Comparison of ENCODE assay signal across 17 cellular contexts in genomic region chr12:10128687-10129086, GRCh38. TPM values are rescaled to one million over a fixed set of nuclear protein-coding genes. Genes with fewer than 3 reads are reported as not detected.
DNase-seq lines count a peak whose midpoint lies in the region; ATAC-seq and TF ChIP-seq lines count a peak whose summit lies in the region.
"Had no signal": no experiment of that assay in that cellular context is flagged by ENCODE, and none has a peak within 500 bp of the region (broad histone marks: within the 10 kb centered on the region; RNA-seq: fewer than 3 reads in every experiment).

No MANE protein-coding gene starts in this region.

- peak in 1 of 2 donors; percentile 33 for TF ChIP-seq POLR2A in gastroesophageal sphincter (IDR thresholded peaks at IDR 0.05)

- H3K27me3 ChIP-seq in GM23248 (replicated peaks; ENCODE audit: insufficient read depth) (no peaks in the 10 kb centered on the region), gastroesophageal sphincter (no peaks in the 10 kb centered on the region), trophoblast cell (ENCODE audit: insufficient read depth, low read length) (no peaks in the 10 kb centered on the region)

- H3K4me3 ChIP-seq in GM23248 (no peak overlapping the region), gastroesophageal sphincter (no peak overlapping the region), trophoblast cell (ENCODE audit: low read depth, low read length) (no peak overlapping the region)

- no peak overlapping the region for H2BK120ac ChIP-seq in trophoblast cell (ENCODE audit: insufficient read depth, low read length, poor library complexity)

- H3K4me1 ChIP-seq in GM23248 (ENCODE audit: insufficient read depth): no peaks in the 10 kb centered on the region
- no peaks in the 10 kb centered on the region for H3K4me1 ChIP-seq in gastroesophageal sphincter
- no peaks in the 10 kb centered on the region for H3K4me1 ChIP-seq in trophoblast cell (ENCODE audit: control insufficient read depth in 1 of 2, insufficient read depth in 2 of 2, low read length in 2 of 2)

- no peak overlapping the region for H4K12ac ChIP-seq in trophoblast cell (ENCODE audit: low read depth, low read length)

- no peak overlapping the region for H3K18ac ChIP-seq in trophoblast cell (ENCODE audit: low read length)

- no peak overlapping the region for H3K4ac ChIP-seq in trophoblast cell (ENCODE audit: low read depth, low read length)

- no peaks in the 10 kb centered on the region for H3K79me2 ChIP-seq in GM23248 (ENCODE audit: insufficient read depth)
- no peaks in the 10 kb centered on the region for H3K79me2 ChIP-seq in trophoblast cell (ENCODE audit: control insufficient read depth, insufficient read depth, low read length, poor library complexity)

- in situ Hi-C loops in GM23248 (cut with MboI): loop anchor here (25.0 kb wide), 1 partner anchor 316 kb away; no protein-coding TSS in a partner anchor

- H3K4me2 ChIP-seq in GM23248 (ENCODE audit: unreplicated experiment) (no peak overlapping the region), trophoblast cell (ENCODE audit: low read length) (no peak overlapping the region)

- no peaks in the 10 kb centered on the region for H3F3A ChIP-seq in GM23248 (ENCODE audit: insufficient read depth)

- no peak overlapping the region for H4K8ac ChIP-seq in trophoblast cell (ENCODE audit: low read depth, low read length)

- H3K9ac ChIP-seq in GM23248: no peak overlapping the region
- H3K9ac ChIP-seq in trophoblast cell (ENCODE audit: low read length): no peak overlapping the region

- no peaks in the 10 kb centered on the region for H3K36me3 ChIP-seq in GM23248 (ENCODE audit: low read depth)
- no peaks in the 10 kb centered on the region for H3K36me3 ChIP-seq in gastroesophageal sphincter
- H3K36me3 ChIP-seq in trophoblast cell (ENCODE audit: control insufficient read depth in 1 of 2, insufficient read depth in 2 of 2, low read length in 2 of 2): peaks cover 0 to 2% of the 10 kb centered on the region in 2 experiments

- H3K9me3 ChIP-seq in GM23248 (ENCODE audit: low read depth) (no peaks in the 10 kb centered on the region), gastroesophageal sphincter (no peaks in the 10 kb centered on the region), trophoblast cell (ENCODE audit: insufficient read depth, low read depth, low read length) (no peaks in the 10 kb centered on the region)

- H3K79me1 ChIP-seq in trophoblast cell (ENCODE audit: low read length): no peaks in the 10 kb centered on the region

- TF ChIP-seq EP300 in gastroesophageal sphincter (IDR thresholded peaks at IDR 0.05): no peak

- no peak overlapping the region for H2BK12ac ChIP-seq in trophoblast cell (ENCODE audit: low read length)

- H3K14ac ChIP-seq in trophoblast cell (ENCODE audit: low read length): no peak overlapping the region

- ATAC-seq in gastroesophageal sphincter: peak; percentile 55
- ATAC-seq in HG02840 (IDR thresholded peaks at IDR 0.05; ENCODE audit: low FRiP score, unreplicated experiment): no peak
- ATAC-seq: SK-N-SH treated with all-trans-retinoic acid at 6 μM for 48 hours had no signal

- no peaks in the 10 kb centered on the region; the same call in 1 of the 2 replicates for H3K9me2 ChIP-seq in GM23248 (ENCODE audit: insufficient read depth)

- WGBS in GM23248 (ENCODE audit: low coverage in 1 of 2, low lambda C conversion rate in 2 of 2, missing lambda C conversion rate in 2 of 2), 2 experiments: 39 to 40% methylated on average over 5 of the region's 5 CpGs
- 64 to 67% methylated on average over 1 to 5 of the region's 5 CpGs for WGBS in gastroesophageal sphincter (ENCODE audit: low coverage in 1 of 2), 2 donors
- WGBS in trophoblast cell (ENCODE audit: extremely low coverage, insufficient coverage, insufficient read length): no CpG with 5 or more reads among the region's 5 CpGs

- H3K27ac ChIP-seq in GM23248: no peak overlapping the region
- no peak overlapping the region for H3K27ac ChIP-seq in gastroesophageal sphincter
- peak overlapping the region; percentile 17 for H3K27ac ChIP-seq in trophoblast cell (ENCODE audit: low read depth, low read length)

- H3K23ac ChIP-seq in trophoblast cell (ENCODE audit: low read length): no peak overlapping the region

- H2BK5ac ChIP-seq in trophoblast cell (ENCODE audit: low read depth, low read length, poor library complexity): no peak overlapping the region

- no peak overlapping the region for H2AK5ac ChIP-seq in trophoblast cell (ENCODE audit: low read length)

- H4K91ac ChIP-seq in trophoblast cell (ENCODE audit: low read depth, low read length): no peak overlapping the region

- H4K20me1 ChIP-seq in GM23248 (ENCODE audit: insufficient read depth): no peaks in the 10 kb centered on the region

- no peak for TF ChIP-seq CTCF in gastroesophageal sphincter (IDR thresholded peaks at IDR 0.05)

- H2AFZ ChIP-seq in GM23248 (no peak overlapping the region), trophoblast cell (ENCODE audit: insufficient read depth, low read length, poor library complexity) (no peak overlapping the region)

- DNase-seq in GM23248: peak; percentile 23
- peak; percentile 99 for DNase-seq in SIG-M5 (lab: John Stamatoyannopoulos, UW)
- peak; percentile 16 to 74 for DNase-seq in trophoblast cell
- no peak for DNase-seq in NCI-H1694 treated with DMSO at 0.1 percent for 48 hours (lab: John Stamatoyannopoulos, UW)
- no peak for DNase-seq in stimulated activated CD4-positive, alpha-beta T cell treated with anti-CD3 and anti-CD28 coated beads, Interleukin-2, amount 100 ng/mL, for 24 hours
- no peak for DNase-seq in NCI-H146 treated with DMSO at 0.1 percent for 48 hours (lab: John Stamatoyannopoulos, UW; ENCODE audit: unreplicated experiment)
- DNase-seq: activated CD4-positive, alpha-beta T cell treated with anti-CD3 and anti-CD28 coated beads for 4 hours; activated T-cell treated with anti-CD3 and anti-CD28 coated beads, Interleukin-2, amount 50 U/mL, for 24 hours; DND-41; effector CD8-positive, alpha-beta T cell; glutamatergic neuron; NCI-H524 treated with DMSO at 0.1 percent for 48 hours had no signal

RNA-seq across cellular contexts. Expression of gene CLEC7A, which starts 1.3 kb away (rescaled TPM):
- total RNA-seq in GM23248 (2014; rRNA removed; shearing (Covaris generic)): not detected in 2 replicates
- not detected in 2 replicates for polyA plus RNA-seq in GM23248 (2016; fragmentation: Nextera tagmentation; extraction: Ambion mirVana)
- total RNA-seq in gastroesophageal sphincter: 1 to 10 TPM; 1.9 to 9.0 (median 5.1) TPM
- polyA plus RNA-seq in trophoblast cell (2013): 13.7 and 14.4 TPM in 2 replicates
- total RNA-seq: HT-29 had no signal

RNA-seq across cellular contexts. Expression of gene CLEC1A, which starts 29.9 kb away (rescaled TPM):
- not detected in 2 replicates for total RNA-seq in GM23248 (2014; rRNA removed; shearing (Covaris generic))
- not detected in 2 replicates for polyA plus RNA-seq in GM23248 (2016; fragmentation: Nextera tagmentation; extraction: Ambion mirVana)
- 1 to 10 TPM; 1.4 to 4.7 (median 2.4) TPM for total RNA-seq in gastroesophageal sphincter
- polyA plus RNA-seq in trophoblast cell (2013): 33.5 and 36.4 TPM in 2 replicates
- total RNA-seq: HT-29 had no signal

RNA-seq across cellular contexts. Expression of gene OLR1, which starts 43.2 kb away (rescaled TPM):
- total RNA-seq in GM23248 (2014; rRNA removed; shearing (Covaris generic)): 6.3 and 6.8 TPM in 2 replicates
- 4.4 and 4.6 TPM in 2 replicates for polyA plus RNA-seq in GM23248 (2016; fragmentation: Nextera tagmentation; extraction: Ambion mirVana)
- 1 to 10 TPM in 2 of 4 donors, under 1 TPM in 1, not detected in 1; 0.39 to 6.5 (median 5.5) TPM for total RNA-seq in gastroesophageal sphincter
- 13.8 and 15.0 TPM in 2 replicates for polyA plus RNA-seq in trophoblast cell (2013)
- total RNA-seq: HT-29 had no signal

RNA-seq across cellular contexts. Expression of gene TMEM52B, which starts 50.1 kb away (rescaled TPM):
- total RNA-seq in GM23248 (2014; rRNA removed; shearing (Covaris generic)): 6.7 TPM in 1 of 2 replicates, not detected in the other
- 0.25 and 0.98 TPM in 2 replicates for polyA plus RNA-seq in GM23248 (2016; fragmentation: Nextera tagmentation; extraction: Ambion mirVana)
- 1 to 10 TPM in 1 of 4 donors, not detected in 3; 1.2 TPM for total RNA-seq in gastroesophageal sphincter
- polyA plus RNA-seq in trophoblast cell (2013): 2.4 and 2.7 TPM in 2 replicates
- total RNA-seq: HT-29, posterior vena cava had no signal

Comparison
In these comparisons a context has a peak if more than half of its experiments do, and no peak if none do; other contexts are left out.
1. DNase-seq: peak in GM23248 (single experiment), SIG-M5 (single experiment) and trophoblast cell (2 of 2); none in NCI-H1694 treated with DMSO at 0.1 percent for 48 hours (single experiment), stimulated activated CD4-positive, alpha-beta T cell treated with anti-CD3 and anti-CD28 coated beads, Interleukin-2, amount 100 ng/mL, for 24 hours (0 of 2) and NCI-H146 treated with DMSO at 0.1 percent for 48 hours (single experiment).